ENCODE assay signal across 21 cellular contexts in genomic region chr14:23378612-23379220, GRCh38. TPM values are rescaled to one million over a fixed set of nuclear protein-coding genes. Genes with fewer than 3 reads are reported as not detected.
"Had no signal": no experiment of that assay in that cellular context is flagged by ENCODE, and none has a peak within 500 bp of the region (broad histone marks: within the 10 kb centered on the region; RNA-seq: fewer than 3 reads in every experiment).

No MANE protein-coding gene starts in this region.

- H3K27ac ChIP-seq: colonic mucosa had no signal

- H3K27ac Mint-ChIP-seq: activated CD4-positive, alpha-beta memory T cell treated with anti-CD3 and anti-CD28 coated beads, Interleukin-2, amount 10 ng/mL, durations not matched to agents 7 days and 5 days; activated CD8-positive, alpha-beta memory T cell treated with anti-CD3 and anti-CD28 coated beads, Interleukin-2, amount 10 ng/mL, durations not matched to agents 7 days and 5 days; activated naive CD8-positive, alpha-beta T cell treated with anti-CD3 and anti-CD28 coated beads for 36 hours; naive thymus-derived CD4-positive, alpha-beta T cell; WTC11 had no signal

- H3K36me3 Mint-ChIP-seq: activated CD8-positive, alpha-beta memory T cell treated with anti-CD3 and anti-CD28 coated beads, Interleukin-2, amount 10 ng/mL, durations not matched to agents 7 days and 5 days; activated naive CD8-positive, alpha-beta T cell treated with anti-CD3 and anti-CD28 coated beads for 36 hours; naive thymus-derived CD4-positive, alpha-beta T cell; WTC11 had no signal

- H3K9me3 ChIP-seq: colonic mucosa, SK-N-SH had no signal

- H3K4me3 Mint-ChIP-seq: activated CD4-positive, alpha-beta memory T cell treated with anti-CD3 and anti-CD28 coated beads, Interleukin-2, amount 10 ng/mL, durations not matched to agents 7 days and 5 days; activated CD8-positive, alpha-beta memory T cell treated with anti-CD3 and anti-CD28 coated beads, Interleukin-2, amount 10 ng/mL, durations not matched to agents 7 days and 5 days; activated naive CD8-positive, alpha-beta T cell treated with anti-CD3 and anti-CD28 coated beads for 36 hours; naive thymus-derived CD4-positive, alpha-beta T cell; WTC11 had no signal

- H3K9ac ChIP-seq: SK-N-SH had no signal

- H3K4me1 ChIP-seq: colonic mucosa had no signal

- H3K4me3 ChIP-seq: colonic mucosa had no signal

- ATAC-seq: activated CD8-positive, alpha-beta memory T cell treated with anti-CD3 and anti-CD28 coated beads, Interleukin-2, amount 10 ng/mL, durations not matched to agents 7 days and 5 days; naive thymus-derived CD4-positive, alpha-beta T cell; stimulated activated naive CD8-positive, alpha-beta T cell treated with anti-CD3 and anti-CD28 coated beads, Interleukin-15, Interleukin-2, amounts not matched to agents 100 U/mL and 50 U/mL, for 24 hours had no signal

- H3K36me3 ChIP-seq: colonic mucosa had no signal

- H3K9me3 Mint-ChIP-seq: activated CD4-positive, alpha-beta memory T cell treated with anti-CD3 and anti-CD28 coated beads, Interleukin-2, amount 10 ng/mL, durations not matched to agents 7 days and 5 days; activated naive CD8-positive, alpha-beta T cell treated with anti-CD3 and anti-CD28 coated beads for 36 hours; WTC11 had no signal

- H3K4me2 ChIP-seq: SK-N-SH had no signal

- H3K4me1 Mint-ChIP-seq: activated CD4-positive, alpha-beta memory T cell treated with anti-CD3 and anti-CD28 coated beads, Interleukin-2, amount 10 ng/mL, durations not matched to agents 7 days and 5 days; activated naive CD8-positive, alpha-beta T cell treated with anti-CD3 and anti-CD28 coated beads for 36 hours had no signal

- DNase-seq: activated CD4-positive, alpha-beta memory T cell treated with anti-CD3 and anti-CD28 coated beads, Interleukin-2, amount 10 ng/mL, durations not matched to agents 7 days and 5 days; activated CD4-positive, alpha-beta T cell treated with anti-CD3 and anti-CD28 coated beads for 4 hours; activated CD8-positive, alpha-beta memory T cell treated with anti-CD3 and anti-CD28 coated beads, Interleukin-2, amount 10 ng/mL, durations not matched to agents 7 days and 5 days; activated naive CD4-positive, alpha-beta T cell; activated naive CD8-positive, alpha-beta T cell treated with anti-CD3 and anti-CD28 coated beads for 36 hours; amniotic stem cell; central memory CD4-positive, alpha-beta T cell; colonic mucosa; foreskin melanocyte; mesendoderm; naive thymus-derived CD4-positive, alpha-beta T cell; SK-N-SH; stimulated activated CD4-positive, alpha-beta T cell treated with anti-CD3 and anti-CD28 coated beads, Interleukin-2, amount 100 ng/mL, for 24 hours; stimulated activated naive CD8-positive, alpha-beta T cell treated with anti-CD3 and anti-CD28 coated beads, Interleukin-15, Interleukin-2, amounts not matched to agents 100 U/mL and 50 U/mL, for 24 hours had no signal

- H3K27me3 ChIP-seq: colonic mucosa had no signal

RNA-seq across cellular contexts. Expression of gene CMTM5, which starts 1.9 kb away (rescaled TPM):
- total RNA-seq: activated CD4-positive, alpha-beta memory T cell treated with anti-CD3 and anti-CD28 coated beads, Interleukin-2, amount 10 ng/mL, durations not matched to agents 7 days and 5 days; activated CD8-positive, alpha-beta memory T cell treated with anti-CD3 and anti-CD28 coated beads, Interleukin-2, amount 10 ng/mL, durations not matched to agents 7 days and 5 days; activated naive CD8-positive, alpha-beta T cell treated with anti-CD3 and anti-CD28 coated beads for 36 hours; epithelial cell of proximal tubule; kidney epithelial cell; naive thymus-derived CD4-positive, alpha-beta T cell; renal cortical epithelial cell had no signal
- polyA plus RNA-seq: naive thymus-derived CD4-positive, alpha-beta T cell had no signal

RNA-seq across cellular contexts. Expression of gene IL25, which starts 6.1 kb away (rescaled TPM):
- total RNA-seq: activated CD4-positive, alpha-beta memory T cell treated with anti-CD3 and anti-CD28 coated beads, Interleukin-2, amount 10 ng/mL, durations not matched to agents 7 days and 5 days; activated CD8-positive, alpha-beta memory T cell treated with anti-CD3 and anti-CD28 coated beads, Interleukin-2, amount 10 ng/mL, durations not matched to agents 7 days and 5 days; activated naive CD8-positive, alpha-beta T cell treated with anti-CD3 and anti-CD28 coated beads for 36 hours; colonic mucosa; epithelial cell of proximal tubule; kidney epithelial cell; lower leg skin; mucosa of gallbladder; naive thymus-derived CD4-positive, alpha-beta T cell; renal cortical epithelial cell; ureter had no signal
- polyA plus RNA-seq: naive thymus-derived CD4-positive, alpha-beta T cell; SK-N-SH had no signal

RNA-seq across cellular contexts. Expression of gene EFS, which starts 13.7 kb away (rescaled TPM):
- total RNA-seq: activated CD4-positive, alpha-beta memory T cell treated with anti-CD3 and anti-CD28 coated beads, Interleukin-2, amount 10 ng/mL, durations not matched to agents 7 days and 5 days; activated CD8-positive, alpha-beta memory T cell treated with anti-CD3 and anti-CD28 coated beads, Interleukin-2, amount 10 ng/mL, durations not matched to agents 7 days and 5 days; activated naive CD8-positive, alpha-beta T cell treated with anti-CD3 and anti-CD28 coated beads for 36 hours; naive thymus-derived CD4-positive, alpha-beta T cell had no signal
- polyA plus RNA-seq: naive thymus-derived CD4-positive, alpha-beta T cell had no signal

RNA-seq across cellular contexts. Expression of gene MYH6, which starts 29.4 kb away (rescaled TPM):
- total RNA-seq: activated naive CD8-positive, alpha-beta T cell treated with anti-CD3 and anti-CD28 coated beads for 36 hours; epithelial cell of proximal tubule; kidney epithelial cell; mucosa of gallbladder; renal cortical epithelial cell; ureter had no signal
- polyA plus RNA-seq: naive thymus-derived CD4-positive, alpha-beta T cell; SK-N-SH had no signal
